ENCODE assay signal across 13 cellular contexts in genomic region chr2:105872142-105872728, GRCh38.
A peak's percentile ranks its signal among the peaks of the same experiment; 100 is the strongest.
DNase-seq lines count a peak whose midpoint lies in the region; ATAC-seq and TF ChIP-seq lines count a peak whose summit lies in the region.
"Had no signal": no experiment of that assay in that cellular context is flagged by ENCODE, and none has a peak within 500 bp of the region (broad histone marks: within the 10 kb centered on the region; RNA-seq: fewer than 3 reads in every experiment).

No MANE protein-coding gene starts in this region.

- H3K4me3 ChIP-seq in coronary artery (no peak overlapping the region), transverse colon (no peak overlapping the region)
- H3K4me3 ChIP-seq: esophagus squamous epithelium had no signal

- H3K27me3 Mint-ChIP-seq in activated T-cell treated with anti-CD3 and anti-CD28 coated beads, Interleukin-2, amount 50 U/mL, for 72 hours (ENCODE audit: low read depth) = no peaks in the 10 kb centered on the region
- no peaks in the 10 kb centered on the region; the same call in 1 of the 2 replicates for H3K27me3 Mint-ChIP-seq in H9 (ENCODE audit: low read depth)
- H3K27me3 Mint-ChIP-seq in stimulated activated memory B cell treated with anti-CD40 and anti-IgM and Interleukin-4, amounts not matched to agents 10 μg/mL and 1 μg/mL and 100 μg/mL, for 72 hours = no peaks in the 10 kb centered on the region

- no peak overlapping the region for H3K56ac ChIP-seq in H9 (ENCODE audit: insufficient read length, low read depth, low read length)

- no peak overlapping the region for H3K9ac ChIP-seq in H9 (ENCODE audit: extremely low read depth, insufficient read length, low read length)

- peaks cover 6 to 23% of the 10 kb centered on the region in 2 donors for H3K36me3 Mint-ChIP-seq in activated T-cell treated with anti-CD3 and anti-CD28 coated beads, Interleukin-2, amount 50 U/mL, for 72 hours (ENCODE audit: insufficient read depth in 2 of 2)
- peaks cover 0 to 10% (median 2%) of the 10 kb centered on the region in 3 experiments; a peak in 3 of 7 replicates for H3K36me3 Mint-ChIP-seq in H9 (ENCODE audit: insufficient read depth in 1 of 3, low read depth in 3 of 3)
- peaks cover 68% of the 10 kb centered on the region for H3K36me3 Mint-ChIP-seq in stimulated activated memory B cell treated with anti-CD40 and anti-IgM and Interleukin-4, amounts not matched to agents 10 μg/mL and 1 μg/mL and 100 μg/mL, for 72 hours

- H3K9me3 Mint-ChIP-seq in activated T-cell treated with anti-CD3 and anti-CD28 coated beads, Interleukin-2, amount 50 U/mL, for 72 hours = no peaks in the 10 kb centered on the region
- no peaks in the 10 kb centered on the region; a peak in 1 of 5 replicates for H3K9me3 Mint-ChIP-seq in H9
- no peaks in the 10 kb centered on the region for H3K9me3 Mint-ChIP-seq in stimulated activated memory B cell treated with anti-CD40 and anti-IgM and Interleukin-4, amounts not matched to agents 10 μg/mL and 1 μg/mL and 100 μg/mL, for 72 hours

- no peak for TF ChIP-seq EP300 in transverse colon (IDR thresholded peaks at IDR 0.05; ENCODE audit: low read depth)

- H3K27ac ChIP-seq in H9 (ENCODE audit: insufficient read length, low read depth, low read length) (no peak overlapping the region), coronary artery (no peak overlapping the region), transverse colon (no peak overlapping the region)
- H3K27ac ChIP-seq: esophagus squamous epithelium had no signal

- no peak overlapping the region for H4K8ac ChIP-seq in H9 (replicated peaks; ENCODE audit: insufficient read length, low read depth, low read length)

- no peak overlapping the region for H2BK120ac ChIP-seq in H9 (ENCODE audit: low read depth, low read length, poor library complexity, severe bottlenecking)

- no peak overlapping the region for H2BK20ac ChIP-seq in H9 (ENCODE audit: low read depth, low read length, poor library complexity, severe bottlenecking)

- peaks cover 2% of the 10 kb centered on the region; the same call in 1 of the 2 replicates for H3K79me2 ChIP-seq in H9 (ENCODE audit: insufficient read depth, low read length)

- no peak overlapping the region for H3T11ph ChIP-seq in H9 (ENCODE audit: low read length)

- H4K91ac ChIP-seq in H9 (ENCODE audit: insufficient read length, low read depth, low read length) = no peak overlapping the region

- no peak overlapping the region for H2BK5ac ChIP-seq in H9 (ENCODE audit: insufficient read length, low read length)

- WGBS in H9 (ENCODE audit: extremely low coverage, insufficient read length, low lambda C conversion rate) = no CpG with 5 or more reads among the region's 14 CpGs
- 84% methylated on average over 14 of the region's 14 CpGs; no CpG with 5 or more reads in 1 of the 2 donors for WGBS in transverse colon (ENCODE audit: low coverage in 1 of 2), 2 donors

- H3K36me3 ChIP-seq in transverse colon = no peaks in the 10 kb centered on the region

- H2BK15ac ChIP-seq in H9 (ENCODE audit: low read depth, low read length) = no peak overlapping the region

- H3K27me3 ChIP-seq in H9 (ENCODE audit: insufficient read depth, low read length) = no peaks in the 10 kb centered on the region
- H3K27me3 ChIP-seq in transverse colon = no peaks in the 10 kb centered on the region
- H3K27me3 ChIP-seq: esophagus squamous epithelium had no signal

- no peaks in the 10 kb centered on the region for H3K9me3 ChIP-seq in H9 (ENCODE audit: control insufficient read depth, low read depth, low read length)
- H3K9me3 ChIP-seq in transverse colon = no peaks in the 10 kb centered on the region
- H3K9me3 ChIP-seq: esophagus squamous epithelium had no signal

- peak; percentile 20 to 32 for ATAC-seq in activated T-cell treated with anti-CD3 and anti-CD28 coated beads, Interleukin-2, amount 50 U/mL, for 72 hours (replicated peaks in 1 of 2)
- ATAC-seq in stimulated activated memory B cell treated with anti-CD40 and anti-IgM and Interleukin-4, amounts not matched to agents 10 μg/mL and 1 μg/mL and 100 μg/mL, for 72 hours = no peak
- ATAC-seq in GM18870 (IDR thresholded peaks at IDR 0.05; ENCODE audit: unreplicated experiment) = no peak
- ATAC-seq: Panc1 had no signal

- DNase-seq in activated T-cell treated with anti-CD3 and anti-CD28 coated beads, Interleukin-2, amount 50 U/mL, for 72 hours = peak in 1 of 2 donors; percentile 23
- DNase-seq in activated T-cell treated with anti-CD3 and anti-CD28 coated beads, Interleukin-2, amount 50 U/mL, for 1 hour = no peak
- DNase-seq in H9 (no peak), coronary artery (ENCODE audit: low spot score) (peak; percentile 62), GM20000 (ENCODE audit: low spot score) (no peak), transverse colon (no peak)
- DNase-seq: DMS79, esophagus squamous epithelium, NCI-H226, T-helper 9 cell had no signal

- intact Hi-C loops in transverse colon (cut with DNase I; ENCODE audit: low total_unique reads) = no loop called here

- no peak overlapping the region for H3K4me2 ChIP-seq in H9 (ENCODE audit: insufficient read depth, insufficient read length, low read length)

- H3K4me1 ChIP-seq in H9 (ENCODE audit: insufficient read depth, low read length) = no peaks in the 10 kb centered on the region
- peaks cover 3 to 22% (median 5%) of the 10 kb centered on the region in 4 donors for H3K4me1 ChIP-seq in transverse colon

- no peak overlapping the region for H2BK12ac ChIP-seq in H9 (ENCODE audit: insufficient read length, low read depth, low read length)

- H3K18ac ChIP-seq in H9 (ENCODE audit: insufficient read length, low read depth, low read length) = no peak overlapping the region

- H3K79me1 ChIP-seq in H9 (ENCODE audit: insufficient read depth, low read depth, low read length, poor library complexity, severe bottlenecking) = peaks cover 3% of the 10 kb centered on the region

- peak overlapping the region; percentile 70 to 72 for H3K4me3 Mint-ChIP-seq in activated T-cell treated with anti-CD3 and anti-CD28 coated beads, Interleukin-2, amount 50 U/mL, for 72 hours
- no peak overlapping the region for H3K4me3 Mint-ChIP-seq in H9
- H3K4me3 Mint-ChIP-seq in stimulated activated memory B cell treated with anti-CD40 and anti-IgM and Interleukin-4, amounts not matched to agents 10 μg/mL and 1 μg/mL and 100 μg/mL, for 72 hours = peak overlapping the region; percentile 51

- H3K23ac ChIP-seq in H9 (ENCODE audit: insufficient read length, low read depth, low read length) = no peak overlapping the region

- H3K23me2 ChIP-seq in H9 (ENCODE audit: insufficient read length, low read depth, low read length, poor library complexity, severe bottlenecking) = no peaks in the 10 kb centered on the region

- no peak for TF ChIP-seq CTCF in H9 (conservative IDR thresholded peaks at IDR 0.05)
- no peak for TF ChIP-seq CTCF in coronary artery (IDR thresholded peaks at IDR 0.05)
- TF ChIP-seq CTCF in GM20000 (IDR thresholded peaks at IDR 0.05; ENCODE audit: extremely low read depth, missing control alignments) = no peak
- no peak for TF ChIP-seq CTCF in transverse colon (IDR thresholded peaks at IDR 0.05)

- H4K5ac ChIP-seq in H9 (ENCODE audit: insufficient read length, low read depth, low read length) = no peak overlapping the region

- peak overlapping the region; percentile 81 for H3K27ac Mint-ChIP-seq in activated T-cell treated with anti-CD3 and anti-CD28 coated beads, Interleukin-2, amount 50 U/mL, for 72 hours
- H3K27ac Mint-ChIP-seq in H9 = peak overlapping the region in 2 of 3 experiments; percentile 35 to 74; a peak in 4 of 7 replicates
- H3K27ac Mint-ChIP-seq in stimulated activated memory B cell treated with anti-CD40 and anti-IgM and Interleukin-4, amounts not matched to agents 10 μg/mL and 1 μg/mL and 100 μg/mL, for 72 hours = peak overlapping the region; percentile 93

- no peak for TF ChIP-seq POLR2A in transverse colon (IDR thresholded peaks at IDR 0.05)

- in situ Hi-C loops in transverse colon (cut with MboI; ENCODE audit: low pct_ligation_motif_present in 1 of 4, low pct_unique_long_range_greater_than_20kb in 1 of 4, low sequenced_read_pairs in 3 of 4) = no loop called here

- no peak overlapping the region for H2AK5ac ChIP-seq in H9 (ENCODE audit: insufficient read length, low read length)

- no peak overlapping the region for H3K4ac ChIP-seq in H9 (ENCODE audit: low read depth, low read length)

- peak overlapping the region; percentile 38; the same call in 1 of the 2 replicates for H3K14ac ChIP-seq in H9 (ENCODE audit: insufficient read depth, low read length)

- H2AFZ ChIP-seq in H9 (ENCODE audit: low read length) = no peak overlapping the region

- peaks cover 93% of the 10 kb centered on the region for H3K4me1 Mint-ChIP-seq in activated T-cell treated with anti-CD3 and anti-CD28 coated beads, Interleukin-2, amount 50 U/mL, for 72 hours (ENCODE audit: low read depth)
- H3K4me1 Mint-ChIP-seq in H9 = peaks cover 16 to 34% of the 10 kb centered on the region in 2 experiments
- H3K4me1 Mint-ChIP-seq in stimulated activated memory B cell treated with anti-CD40 and anti-IgM and Interleukin-4, amounts not matched to agents 10 μg/mL and 1 μg/mL and 100 μg/mL, for 72 hours = peaks cover 98% of the 10 kb centered on the region

- no peaks in the 10 kb centered on the region for H4K20me1 ChIP-seq in H9 (ENCODE audit: control insufficient read depth, insufficient read depth, insufficient read length)

Comparison
In these comparisons a context has a peak if more than half of its experiments do, and no peak if none do; other contexts are left out.
1. ATAC-seq: peak in activated T-cell treated with anti-CD3 and anti-CD28 coated beads, Interleukin-2, amount 50 U/mL, for 72 hours (2 of 2); none in stimulated activated memory B cell treated with anti-CD40 and anti-IgM and Interleukin-4, amounts not matched to agents 10 μg/mL and 1 μg/mL and 100 μg/mL, for 72 hours (single experiment) and GM18870 (single experiment).
2. H3K4me3 Mint-ChIP-seq: peak in activated T-cell treated with anti-CD3 and anti-CD28 coated beads, Interleukin-2, amount 50 U/mL, for 72 hours (2 of 2) and stimulated activated memory B cell treated with anti-CD40 and anti-IgM and Interleukin-4, amounts not matched to agents 10 μg/mL and 1 μg/mL and 100 μg/mL, for 72 hours (single experiment); none in H9 (0 of 2).
3. Peak in every context shown above with its lines, with median percentiles within 50 percentile points of each other: H3K27ac Mint-ChIP-seq.